In the genomic region with DNA sequence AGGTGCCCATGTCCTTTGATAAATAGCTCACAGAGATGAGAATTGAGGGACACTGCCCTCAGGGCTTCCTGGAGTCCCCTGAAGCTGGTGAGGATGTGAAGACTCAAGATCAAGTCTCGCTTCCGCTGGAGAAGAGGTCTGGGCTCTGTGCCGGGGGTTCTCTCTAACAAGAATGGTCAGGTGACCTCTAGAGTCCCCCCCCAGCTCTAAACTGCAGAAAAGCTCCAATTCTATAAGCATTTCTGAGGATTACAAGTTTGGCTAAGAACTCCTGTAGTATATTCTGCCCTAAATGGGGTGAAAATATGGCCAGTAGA, we compare ENCODE assay signal across 10 cellular contexts. TPM values are rescaled to one million over a fixed set of nuclear protein-coding genes. Genes with fewer than 3 reads are reported as not detected.
A peak's percentile ranks its signal among the peaks of the same experiment; 100 is the strongest.
DNase-seq lines count a peak whose midpoint lies in the region; ATAC-seq and TF ChIP-seq lines count a peak whose summit lies in the region.
"Had no signal": no experiment of that assay in that cellular context is flagged by ENCODE, and none has a peak within 500 bp of the region (broad histone marks: within the 10 kb centered on the region; RNA-seq: fewer than 3 reads in every experiment).

No MANE protein-coding gene starts in this region.

- TF ChIP-seq POLR2A in thyroid gland (IDR thresholded peaks at IDR 0.05): no peak

- H2BK5ac ChIP-seq in mesenchymal stem cell (ENCODE audit: low read depth, low read length, poor library complexity, severe bottlenecking): no peak overlapping the region

- peak overlapping the region; percentile 36 to 93 for H3K4ac ChIP-seq in mesenchymal stem cell (ENCODE audit: low read depth in 1 of 2, low read length in 2 of 2)

- H3K27me3 ChIP-seq in mesenchymal stem cell (ENCODE audit: control insufficient read depth in 1 of 2, insufficient read depth in 1 of 2, low read length in 2 of 2): no peaks in the 10 kb centered on the region
- H3K27me3 ChIP-seq in thyroid gland: no peaks in the 10 kb centered on the region
- no peaks in the 10 kb centered on the region for H3K27me3 ChIP-seq in MM.1S (replicated peaks; ENCODE audit: insufficient read depth, low read length)

- peak overlapping the region; percentile 80 for H3K4me3 Mint-ChIP-seq in activated T-cell treated with anti-CD3 and anti-CD28 coated beads, Interleukin-2, amount 50 U/mL, for 24 hours

- no peaks in the 10 kb centered on the region for H3K9me3 Mint-ChIP-seq in activated T-cell treated with anti-CD3 and anti-CD28 coated beads, Interleukin-2, amount 50 U/mL, for 24 hours
- H3K9me3 Mint-ChIP-seq in activated naive CD4-positive, alpha-beta T cell treated with anti-CD3 and anti-CD28 coated beads, Interleukin-2, amount 50 U/mL, for 72 hours: no peaks in the 10 kb centered on the region

- peaks cover 6% of the 10 kb centered on the region; the same call in 1 of the 2 replicates for H3F3A ChIP-seq in MM.1S (ENCODE audit: insufficient read depth, low read length)

- peak overlapping the region; percentile 83 for H4K91ac ChIP-seq in mesenchymal stem cell (ENCODE audit: low read length)

- peak overlapping the region; percentile 76 for H2AK5ac ChIP-seq in mesenchymal stem cell (ENCODE audit: low read length, severe bottlenecking)

- H3K36me3 Mint-ChIP-seq in activated T-cell treated with anti-CD3 and anti-CD28 coated beads, Interleukin-2, amount 50 U/mL, for 24 hours (ENCODE audit: low read depth): peaks cover 72% of the 10 kb centered on the region
- H3K36me3 Mint-ChIP-seq in activated naive CD4-positive, alpha-beta T cell treated with anti-CD3 and anti-CD28 coated beads, Interleukin-2, amount 50 U/mL, for 72 hours: peaks cover 14 to 30% of the 10 kb centered on the region in 2 donors

- H3K4me3 ChIP-seq in mesenchymal stem cell (ENCODE audit: insufficient read depth in 1 of 2, low read depth in 1 of 2, low read length in 2 of 2): peak overlapping the region in 1 of 2 experiments; percentile 5
- no peak overlapping the region for H3K4me3 ChIP-seq in thyroid gland (replicated peaks in 1 of 3)
- no peak overlapping the region for H3K4me3 ChIP-seq in MM.1S (ENCODE audit: low read length)

- H3K27ac Mint-ChIP-seq in activated T-cell treated with anti-CD3 and anti-CD28 coated beads, Interleukin-2, amount 50 U/mL, for 24 hours: peak overlapping the region; percentile 95
- peak overlapping the region; percentile 92 to 95 for H3K27ac Mint-ChIP-seq in activated naive CD4-positive, alpha-beta T cell treated with anti-CD3 and anti-CD28 coated beads, Interleukin-2, amount 50 U/mL, for 72 hours

- H3K36me3 ChIP-seq in mesenchymal stem cell (ENCODE audit: control insufficient read depth in 1 of 2, insufficient read depth in 2 of 2, low read depth in 1 of 2, low read length in 2 of 2): no peaks in the 10 kb centered on the region
- H3K36me3 ChIP-seq in thyroid gland: no peaks in the 10 kb centered on the region
- no peaks in the 10 kb centered on the region for H3K36me3 ChIP-seq in MM.1S (replicated peaks; ENCODE audit: insufficient read depth, low read length)
- H3K36me3 ChIP-seq: WERI-Rb-1 had no signal

- H4K8ac ChIP-seq in mesenchymal stem cell (ENCODE audit: low read length): peak overlapping the region; percentile 58

- H3K9ac ChIP-seq in mesenchymal stem cell (ENCODE audit: low read length) (peak overlapping the region; percentile 58), MM.1S (ENCODE audit: low read length) (no peak overlapping the region)

- intact Hi-C loops in thyroid gland (cut with DNase I): loop anchor here (10.0 kb wide), 1 partner anchor 46 kb away; no protein-coding TSS in a partner anchor

- H2BK12ac ChIP-seq in mesenchymal stem cell (ENCODE audit: low read length in 2 of 2): peak overlapping the region in 1 of 2 experiments; percentile 99

- 100% methylated on average over 2 of the region's 3 CpGs for WGBS in mesenchymal stem cell
- WGBS in thyroid gland, 2 donors: 94 to 97% methylated on average over 3 of the region's 3 CpGs

- TF ChIP-seq CTCF in thyroid gland (IDR thresholded peaks at IDR 0.05) (no peak), MM.1S (IDR thresholded peaks at IDR 0.05; ENCODE audit: low read length) (no peak)

- H3K23ac ChIP-seq in mesenchymal stem cell (ENCODE audit: low read length in 2 of 2): no peak overlapping the region

- H3K79me2 ChIP-seq in MM.1S (ENCODE audit: low read length): peaks cover 9% of the 10 kb centered on the region; the same call in 1 of the 2 replicates

- no peaks in the 10 kb centered on the region for H4K20me1 ChIP-seq in MM.1S (ENCODE audit: insufficient read depth, low read length)

- H3K4me2 ChIP-seq in mesenchymal stem cell (ENCODE audit: low read length, poor library complexity, severe bottlenecking) (no peak overlapping the region), MM.1S (ENCODE audit: low read depth, low read length) (no peak overlapping the region)

- H2BK120ac ChIP-seq in mesenchymal stem cell (ENCODE audit: low read depth, low read length): peak overlapping the region; percentile 80

- H2AFZ ChIP-seq in mesenchymal stem cell (ENCODE audit: low read depth, low read length) (no peak overlapping the region), MM.1S (ENCODE audit: low read length) (no peak overlapping the region)

- H3K14ac ChIP-seq in mesenchymal stem cell (ENCODE audit: low read length in 2 of 2): peak overlapping the region in 1 of 2 experiments; percentile 93

- H3K9me2 ChIP-seq in MM.1S (replicated peaks; ENCODE audit: insufficient read depth, low read length): no peaks in the 10 kb centered on the region

- peak in 1 of 2 donors; percentile 4 for ATAC-seq in activated naive CD4-positive, alpha-beta T cell treated with anti-CD3 and anti-CD28 coated beads, Interleukin-2, amount 50 U/mL, for 72 hours

- H3K9me3 ChIP-seq in mesenchymal stem cell (ENCODE audit: control insufficient read depth, low read length) (no peaks in the 10 kb centered on the region), thyroid gland (no peaks in the 10 kb centered on the region), MM.1S (replicated peaks; ENCODE audit: insufficient read depth, low read length) (no peaks in the 10 kb centered on the region)

- H3K4me1 Mint-ChIP-seq in activated T-cell treated with anti-CD3 and anti-CD28 coated beads, Interleukin-2, amount 50 U/mL, for 24 hours (ENCODE audit: low read depth): peaks cover 97% of the 10 kb centered on the region

- peak overlapping the region; percentile 84 for H3K27ac ChIP-seq in mesenchymal stem cell (ENCODE audit: low read length, poor library complexity, severe bottlenecking)
- peak overlapping the region; percentile 69 to 90 (median 89) for H3K27ac ChIP-seq in thyroid gland
- H3K27ac ChIP-seq in MM.1S (ENCODE audit: low read length): no peak overlapping the region
- H3K27ac ChIP-seq: WERI-Rb-1 had no signal

- no peaks in the 10 kb centered on the region for H3K27me3 Mint-ChIP-seq in activated T-cell treated with anti-CD3 and anti-CD28 coated beads, Interleukin-2, amount 50 U/mL, for 24 hours

- no peak for DNase-seq in activated T-cell treated with anti-CD3 and anti-CD28 coated beads, Interleukin-2, amount 50 U/mL, for 24 hours
- DNase-seq in activated T-cell treated with anti-CD3 and anti-CD28 coated beads, Interleukin-2, amount 50 U/mL, for 48 hours: no peak
- DNase-seq in activated naive CD4-positive, alpha-beta T cell treated with anti-CD3 and anti-CD28 coated beads, Interleukin-2, amount 50 U/mL, for 72 hours (ENCODE audit: low spot score in 2 of 2): no peak
- DNase-seq in mesenchymal stem cell: no peak
- DNase-seq in thyroid gland: no peak
- no peak for DNase-seq in MM.1S
- DNase-seq in HK-2 (ENCODE audit: unreplicated experiment): no peak
- no peak for DNase-seq in NCI-H1436 treated with DMSO at 0.1 percent for 48 hours (lab: John Stamatoyannopoulos, UW)
- DNase-seq: NCI-H446 treated with DMSO at 0.1 percent for 48 hours, WERI-Rb-1 had no signal

- peak overlapping the region; percentile 55 to 93 for H3K18ac ChIP-seq in mesenchymal stem cell (ENCODE audit: low read depth in 1 of 2, low read length in 2 of 2)

- H3K4me1 ChIP-seq in mesenchymal stem cell (ENCODE audit: control insufficient read depth, insufficient read depth, low read depth, low read length) (peaks cover 29% of the 10 kb centered on the region), thyroid gland (peaks cover 71 to 79% of the 10 kb centered on the region in 2 donors), MM.1S (ENCODE audit: low read length) (peaks cover 23% of the 10 kb centered on the region)

- H3K79me1 ChIP-seq in mesenchymal stem cell (replicated peaks; ENCODE audit: low read length, poor library complexity, severe bottlenecking): peaks cover 12% of the 10 kb centered on the region

- peak overlapping the region; percentile 83 for H2BK15ac ChIP-seq in mesenchymal stem cell (ENCODE audit: low read depth, poor library complexity, severe bottlenecking)

RNA-seq across cellular contexts. Expression of gene LPIN2, which starts 32.4 kb away (rescaled TPM):
- 100 to 1,000 TPM in 1 of 2 donors, 10 to 100 TPM in 1; 66.0 to 113 TPM for total RNA-seq in activated naive CD4-positive, alpha-beta T cell treated with anti-CD3 and anti-CD28 coated beads, Interleukin-2, amount 50 U/mL, for 72 hours
- polyA plus RNA-seq in mesenchymal stem cell (2013, experiment 1 of 2): 28.4 TPM
- polyA plus RNA-seq in mesenchymal stem cell (2013, experiment 2 of 2): 28.0 TPM
- 10 to 100 TPM; 39.4 to 68.0 (median 47.4) TPM for total RNA-seq in thyroid gland
